In the genomic region with DNA sequence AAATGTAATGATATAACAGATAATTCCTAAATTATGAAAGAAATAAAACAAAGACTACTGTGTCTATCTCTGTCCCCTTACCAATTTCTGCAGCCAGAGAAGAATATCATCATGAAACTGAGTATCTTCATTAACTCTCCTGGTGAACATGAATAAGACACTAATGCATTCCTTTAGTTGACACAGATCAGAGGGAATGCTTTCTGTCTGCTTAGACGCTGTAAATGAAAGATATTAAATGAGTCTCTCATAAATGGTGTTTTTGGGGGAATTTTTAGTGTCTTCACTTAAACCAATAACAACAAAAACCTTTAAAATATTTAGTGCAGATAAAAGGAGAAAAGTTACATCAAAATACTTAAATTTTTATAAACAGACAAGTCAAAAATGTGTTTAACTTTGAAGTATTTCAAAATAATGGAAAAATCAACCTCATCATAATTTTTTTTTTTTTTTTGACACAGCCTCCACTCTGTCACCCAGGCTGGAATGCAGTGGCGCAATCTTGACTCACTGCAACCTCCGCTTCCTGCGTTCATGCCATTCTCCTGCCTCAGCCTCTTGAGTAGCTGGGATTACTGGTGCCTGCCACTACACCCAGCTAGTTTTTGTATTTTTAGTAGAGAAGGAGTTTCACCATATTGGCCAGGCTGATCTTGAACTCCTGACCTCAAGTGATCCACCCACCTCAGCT, we compare ENCODE assay signal across 13 cellular contexts. TPM values are rescaled to one million over a fixed set of nuclear protein-coding genes. Genes with fewer than 3 reads are reported as not detected.
A peak's percentile ranks its signal among the peaks of the same experiment; 100 is the strongest.
DNase-seq lines count a peak whose midpoint lies in the region; ATAC-seq, FAIRE-seq and TF ChIP-seq lines count a peak whose summit lies in the region.
"Had no signal": no experiment of that assay in that cellular context is flagged by ENCODE, and none has a peak within 500 bp of the region (broad histone marks: within the 10 kb centered on the region; RNA-seq: fewer than 3 reads in every experiment).

No MANE protein-coding gene starts in this region.

- H3K4me3 ChIP-seq in GM23248 (peak overlapping the region; percentile 55), fibroblast of lung (replicated peaks in 1 of 4; ENCODE audit: control extremely low read depth in 1 of 4, insufficient read depth in 1 of 4, low read depth in 3 of 4, low read length in 4 of 4) (no peak overlapping the region), gastroesophageal sphincter (no peak overlapping the region)

- in situ Hi-C loops in GM23248 (cut with MboI), result no loop called here

- TF ChIP-seq EP300 in gastroesophageal sphincter (IDR thresholded peaks at IDR 0.05), result no peak

- H3K9ac ChIP-seq in GM23248, result peak overlapping the region; percentile 60
- H3K9ac ChIP-seq in fibroblast of lung (ENCODE audit: insufficient read depth, low read length), result no peak overlapping the region

- TF ChIP-seq CTCF in RWPE1 (conservative IDR thresholded peaks at IDR 0.05; ENCODE audit: low read depth) (no peak), fibroblast of lung (conservative IDR thresholded peaks at IDR 0.05 in 1 of 2, IDR thresholded peaks at IDR 0.05 in 1 of 2; ENCODE audit: low read depth in 1 of 2, low read length in 2 of 2) (no peak), gastroesophageal sphincter (IDR thresholded peaks at IDR 0.05) (no peak), D721Med (IDR thresholded peaks at IDR 0.05; ENCODE audit: insufficient read depth, missing control alignments) (no peak)

- ATAC-seq in gastroesophageal sphincter, result no peak

- H3F3A ChIP-seq in GM23248 (ENCODE audit: insufficient read depth), result peaks cover 73% of the 10 kb centered on the region

- POLR2A ChIA-PET in RWPE1 (lab: Yijun Ruan, JAX; ENCODE audit: low non-redundant PET), result no interaction called here

- H4K20me1 ChIP-seq in GM23248 (ENCODE audit: insufficient read depth) (no peaks in the 10 kb centered on the region), fibroblast of lung (ENCODE audit: control insufficient read depth, extremely low read depth, insufficient read depth, low read length) (no peaks in the 10 kb centered on the region)

- WGBS in GM23248 (ENCODE audit: low coverage in 1 of 2, low lambda C conversion rate in 2 of 2, missing lambda C conversion rate in 2 of 2), 2 experiments, result 0% methylated on average over 4 of the region's 4 CpGs
- 60 to 67% methylated on average over 4 of the region's 4 CpGs for WGBS in gastroesophageal sphincter (ENCODE audit: low coverage in 1 of 2), 2 donors

- H3K9me3 ChIP-seq in GM23248 (ENCODE audit: low read depth) (no peaks in the 10 kb centered on the region), fibroblast of lung (ENCODE audit: control insufficient read depth, insufficient read depth, low read depth, low read length) (no peaks in the 10 kb centered on the region), gastroesophageal sphincter (no peaks in the 10 kb centered on the region)

- no peak for FAIRE-seq in D721Med (lab: Jason Lieb, UNC)
- FAIRE-seq: GM18507 had no signal

- intact Hi-C loops in posterior vena cava (cut with DNase I), result no loop called here

- peak overlapping the region; percentile 87 for H3K27ac ChIP-seq in GM23248
- H3K27ac ChIP-seq in RWPE1, result peak overlapping the region; percentile 69
- peak overlapping the region; percentile 57 for H3K27ac ChIP-seq in fibroblast of lung (ENCODE audit: insufficient read depth, low read length)
- no peak overlapping the region for H3K27ac ChIP-seq in gastroesophageal sphincter

- no peak for TF ChIP-seq POLR2A in gastroesophageal sphincter (IDR thresholded peaks at IDR 0.05)

- H3K4me1 ChIP-seq in GM23248 (ENCODE audit: insufficient read depth) (peaks cover 71% of the 10 kb centered on the region), fibroblast of lung (ENCODE audit: control insufficient read depth, extremely low read depth, insufficient read depth, low read length) (peaks cover 34% of the 10 kb centered on the region), gastroesophageal sphincter (no peaks in the 10 kb centered on the region)

- H3K36me3 ChIP-seq in GM23248 (ENCODE audit: low read depth) (peaks cover 83% of the 10 kb centered on the region), fibroblast of lung (ENCODE audit: control insufficient read depth, insufficient read depth, low read length) (peaks cover 16% of the 10 kb centered on the region), gastroesophageal sphincter (peaks cover 10 to 94% of the 10 kb centered on the region in 2 donors)

- peak; percentile 85 for DNase-seq in GM23248
- no peak for DNase-seq in RWPE1 (ENCODE audit: low spot score)
- DNase-seq in fibroblast of lung (ENCODE audit: low read depth in 2 of 2), result peak; percentile 84 to 90
- peak; percentile 85 for DNase-seq in posterior vena cava (ENCODE audit: low spot score)
- no peak for DNase-seq in hepatic stellate cell (ENCODE audit: low spot score)
- DNase-seq in HuH-7 (ENCODE audit: low spot score), result no peak
- DNase-seq in D721Med (ENCODE audit: insufficient read length, low spot score), result no peak
- DNase-seq: activated CD4-positive, alpha-beta T cell treated with anti-CD3 and anti-CD28 coated beads, Interleukin-2, amount 50 U/mL, for 4 hours; activated naive CD4-positive, alpha-beta T cell treated with anti-CD3 and anti-CD28 coated beads for 36 hours; stimulated activated CD4-positive, alpha-beta T cell treated with anti-CD3 and anti-CD28 coated beads, Interleukin-2, amount 100 ng/mL, for 48 hours; substantia nigra had no signal

- peak overlapping the region; percentile 87 for H3K4me2 ChIP-seq in GM23248 (ENCODE audit: unreplicated experiment)
- peak overlapping the region; percentile 3 for H3K4me2 ChIP-seq in fibroblast of lung (ENCODE audit: extremely low read depth, insufficient read depth, low read length)

- CTCF ChIA-PET in RWPE1 (lab: Yijun Ruan, JAX), result no interaction called here

- no peaks in the 10 kb centered on the region for H3K9me2 ChIP-seq in GM23248 (ENCODE audit: insufficient read depth)

- H3K27me3 ChIP-seq in GM23248 (replicated peaks; ENCODE audit: insufficient read depth), result no peaks in the 10 kb centered on the region
- no peaks in the 10 kb centered on the region for H3K27me3 ChIP-seq in fibroblast of lung (ENCODE audit: control insufficient read depth, insufficient read depth, low read length)
- no peaks in the 10 kb centered on the region for H3K27me3 ChIP-seq in gastroesophageal sphincter

- H2AFZ ChIP-seq in GM23248 (no peak overlapping the region), fibroblast of lung (ENCODE audit: low read length) (no peak overlapping the region)

- H3K79me2 ChIP-seq in GM23248 (ENCODE audit: insufficient read depth) (peaks cover 75% of the 10 kb centered on the region), fibroblast of lung (ENCODE audit: control insufficient read depth, insufficient read depth, low read length) (peaks cover 32% of the 10 kb centered on the region)

RNA-seq across cellular contexts. Expression of a gene that starts 16.0 kb away (rescaled TPM):
- total RNA-seq in GM23248 (2014; rRNA removed; shearing (Covaris generic)), result 77.7 and 77.9 TPM in 2 replicates
- polyA plus RNA-seq in GM23248 (2016; fragmentation: Nextera tagmentation; extraction: Ambion mirVana) (22.0 and 22.6 TPM in 2 replicates), fibroblast of lung (60.0 and 65.0 TPM in 2 replicates)
- total RNA-seq in fibroblast of lung (34.2 and 87.4 TPM in 2 replicates), posterior vena cava (10 to 100 TPM; 20.1 to 20.2 TPM), gastroesophageal sphincter (10 to 100 TPM; 17.3 to 33.7 (median 28.4) TPM)
- polyA plus RNA-seq in fibroblast of lung (2012), result 28.2 and 31.3 TPM in 2 replicates
- polyA minus RNA-seq in fibroblast of lung (ENCODE audit: low replicate concordance), result 77.0 and 138 TPM in 2 replicates

Comparison
In these comparisons a context has a peak if more than half of its experiments do, and no peak if none do; other contexts are left out.
1. DNase-seq: peak in GM23248 (single experiment), fibroblast of lung (2 of 2) and posterior vena cava (single experiment); none in RWPE1 (single experiment), hepatic stellate cell (single experiment), HuH-7 (single experiment) and D721Med (single experiment).
2. H3K27ac ChIP-seq: peak in GM23248 (single experiment), RWPE1 (single experiment) and fibroblast of lung (single experiment); none in gastroesophageal sphincter (0 of 4).